ENCODE assay signal across 7 cellular contexts in the genomic region with DNA sequence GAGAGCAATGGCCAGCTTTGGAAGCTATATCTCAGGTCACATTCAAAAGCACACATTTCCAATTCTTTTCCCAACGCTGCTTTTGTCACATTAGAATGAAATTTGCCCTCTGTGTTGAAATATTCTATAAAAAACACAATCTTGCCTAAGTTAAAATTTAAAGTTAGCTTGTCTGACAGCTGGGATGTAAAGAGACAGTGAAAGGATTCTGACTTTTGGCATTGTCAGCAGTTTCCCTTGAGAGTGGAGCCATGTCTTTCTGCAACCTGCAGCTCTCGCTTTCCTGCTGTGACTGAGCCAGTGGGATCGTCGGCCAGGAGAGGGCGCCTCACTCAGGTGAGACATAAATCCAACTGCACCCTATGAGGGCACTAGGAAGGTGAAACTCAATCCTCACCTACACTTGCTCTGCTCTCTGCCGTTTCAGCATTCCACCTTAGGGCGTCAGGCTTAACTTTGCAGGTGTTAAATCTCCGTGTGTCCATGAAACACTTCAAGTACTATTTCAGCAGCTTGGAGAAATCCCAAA.
A peak's percentile ranks its signal among the peaks of the same experiment; 100 is the strongest.
DNase-seq lines count a peak whose midpoint lies in the region; ATAC-seq, FAIRE-seq and TF ChIP-seq lines count a peak whose summit lies in the region.
"Not testable (repeated sequence)": the region's sequence is repeated elsewhere in the genome, so short reads cannot be mapped to it uniquely, and the experiment has no call there.

No MANE protein-coding gene starts in this region.

- H3K36me3 ChIP-seq in HepG2 (replicated peaks in 1 of 2; ENCODE audit: control insufficient read depth in 1 of 2, insufficient read depth in 2 of 2, low read length in 2 of 2) = not testable (repeated sequence)

- TF ChIP-seq EP300 in HepG2 (IDR thresholded peaks at IDR 0.05; ENCODE audit: low read depth in 2 of 2, low read length in 2 of 2); HepG2 (CRISPR knock-in tag; IDR thresholded peaks at IDR 0.05; ENCODE audit: borderline replicate concordance): not testable (repeated sequence)

- H3K27ac ChIP-seq in HepG2 (ENCODE audit: extremely low read length, insufficient read depth, low read length) = not testable (repeated sequence)

- H3K79me2 ChIP-seq in HepG2 (ENCODE audit: insufficient read depth, low read length) = not testable (repeated sequence)

- POLR2A ChIA-PET in activated CD4-positive, alpha-beta memory T cell treated with anti-CD3 and anti-CD28 coated beads for 36 hours (lab: Charles Lee); HepG2 (lab: Yijun Ruan, JAX): not testable (repeated sequence)

- H3K9me3 ChIP-seq in HepG2 (ENCODE audit: low read length) = not testable (repeated sequence)

- not testable (repeated sequence) for H3K4me1 Mint-ChIP-seq in activated CD4-positive, alpha-beta memory T cell treated with anti-CD3 and anti-CD28 coated beads for 36 hours (ENCODE audit: low read depth)

- not testable (repeated sequence) for ATAC-seq in HepG2

- not testable (repeated sequence) for H2AFZ ChIP-seq in HepG2 (ENCODE audit: low read length)

- not testable (repeated sequence) for H3K36me3 Mint-ChIP-seq in activated CD4-positive, alpha-beta memory T cell treated with anti-CD3 and anti-CD28 coated beads for 36 hours

- not testable (repeated sequence) for H3K27me3 ChIP-seq in HepG2 (ENCODE audit: control insufficient read depth in 1 of 2, insufficient read depth in 2 of 2, low read length in 2 of 2)

- not testable (repeated sequence) for H4K20me1 ChIP-seq in HepG2 (ENCODE audit: insufficient read depth, low read length)

- intact Hi-C loops in activated CD4-positive, alpha-beta memory T cell treated with anti-CD3 and anti-CD28 coated beads for 36 hours (cut with micrococcal nuclease); HepG2 (cut with micrococcal nuclease; ENCODE audit: unreplicated experiment): not testable (repeated sequence)

- TF ChIP-seq CTCF in HepG2 (CRISPR knock-in tag; IDR thresholded peaks at IDR 0.05) = not testable (repeated sequence)

- H3K9me3 Mint-ChIP-seq in activated CD4-positive, alpha-beta memory T cell treated with anti-CD3 and anti-CD28 coated beads for 36 hours = not testable (repeated sequence)

- not testable (repeated sequence) for H3K9ac ChIP-seq in HepG2 (ENCODE audit: insufficient read depth, low read depth, low read length)

- not testable (repeated sequence) for TF ChIP-seq RAD21 in HepG2 (CRISPR knock-in tag; IDR thresholded peaks at IDR 0.05)

- TF ChIP-seq POLR2A in HepG2 (IDR thresholded peaks at IDR 0.05; ENCODE audit: insufficient read depth in 1 of 2, low read depth in 2 of 2, low read length in 2 of 2) = not testable (repeated sequence)

- CTCF ChIA-PET in activated CD4-positive, alpha-beta memory T cell treated with anti-CD3 and anti-CD28 coated beads for 36 hours (lab: Charles Lee); HepG2 (lab: Yijun Ruan, JAX; ENCODE audit: low intra/inter-chr PET ratio, low total read pairs): not testable (repeated sequence)

- H3K4me2 ChIP-seq in HepG2 (ENCODE audit: low read depth, low read length) = not testable (repeated sequence)

- not testable (repeated sequence) for H3K4me3 ChIP-seq in HepG2 (replicated peaks in 1 of 3; ENCODE audit: insufficient read depth in 1 of 3, low read depth in 2 of 3, low read length in 3 of 3)

- BruUV-seq in HepG2 (replicated peaks; lab: Mats Ljungman, UMichigan) = not testable (repeated sequence)

- peak; percentile 4 for DNase-seq in ELF-1 (ENCODE audit: low read depth, low spot score)
- DNase-seq in NCI-H1048 (lab: John Stamatoyannopoulos, UW) = peak; percentile 2
- peak; percentile 36 for DNase-seq in SK-MEL-5 (ENCODE audit: low read depth, low spot score)
- peak; percentile 62 for DNase-seq in activated CD4-positive, alpha-beta memory T cell treated with anti-CD3 and anti-CD28 coated beads for 36 hours
- peak; percentile 39 for DNase-seq in activated naive CD4-positive, alpha-beta T cell treated with anti-CD3 and anti-CD28 coated beads, Interleukin-2, amount 50 U/mL, for 16 hours
- DNase-seq in HepG2 (ENCODE audit: low spot score) = not testable (repeated sequence)
- DNase-seq in stimulated activated CD4-positive, alpha-beta T cell treated with anti-CD3 and anti-CD28 coated beads, Interleukin-2, amount 100 ng/mL, for 48 hours = peak; percentile 10 to 18

- H3K27me3 Mint-ChIP-seq in activated CD4-positive, alpha-beta memory T cell treated with anti-CD3 and anti-CD28 coated beads for 36 hours = not testable (repeated sequence)

- WGBS in HepG2 (ENCODE audit: low lambda C conversion rate) = 7% methylated on average over 6 of the region's 8 CpGs

- H3K27ac Mint-ChIP-seq in activated CD4-positive, alpha-beta memory T cell treated with anti-CD3 and anti-CD28 coated beads for 36 hours = not testable (repeated sequence)

- not testable (repeated sequence) for H3K4me3 Mint-ChIP-seq in activated CD4-positive, alpha-beta memory T cell treated with anti-CD3 and anti-CD28 coated beads for 36 hours

- not testable (repeated sequence) for FAIRE-seq in HepG2 (lab: Jason Lieb, UNC)

- not testable (repeated sequence) for H3K4me1 ChIP-seq in HepG2 (ENCODE audit: insufficient read depth, low read length)

- in situ Hi-C loops in SK-MEL-5 (cut with HindIII; ENCODE audit: low pct_unique_long_range_greater_than_20kb, low sequenced_read_pairs); HepG2 (cut with HindIII; ENCODE audit: extremely low pct_ligation_motif_present, low pct_unique_long_range_greater_than_20kb): not testable (repeated sequence)

TF ChIP-seq in HepG2, 621 proteins besides CTCF, POLR2A, EP300 and RAD21:
- TF ChIP-seq MAFF (IDR thresholded peaks at IDR 0.05; ENCODE audit: low read depth, low read length) (peak; percentile 62), MAFK (conservative IDR thresholded peaks at IDR 0.05 in 1 of 2, IDR thresholded peaks at IDR 0.05 in 1 of 2; ENCODE audit: low read length in 2 of 2) (peak; percentile 28 to 74; a peak in 3 of 4 replicates)
